ENCODE assay signal across 1 cellular context in the genomic region with DNA sequence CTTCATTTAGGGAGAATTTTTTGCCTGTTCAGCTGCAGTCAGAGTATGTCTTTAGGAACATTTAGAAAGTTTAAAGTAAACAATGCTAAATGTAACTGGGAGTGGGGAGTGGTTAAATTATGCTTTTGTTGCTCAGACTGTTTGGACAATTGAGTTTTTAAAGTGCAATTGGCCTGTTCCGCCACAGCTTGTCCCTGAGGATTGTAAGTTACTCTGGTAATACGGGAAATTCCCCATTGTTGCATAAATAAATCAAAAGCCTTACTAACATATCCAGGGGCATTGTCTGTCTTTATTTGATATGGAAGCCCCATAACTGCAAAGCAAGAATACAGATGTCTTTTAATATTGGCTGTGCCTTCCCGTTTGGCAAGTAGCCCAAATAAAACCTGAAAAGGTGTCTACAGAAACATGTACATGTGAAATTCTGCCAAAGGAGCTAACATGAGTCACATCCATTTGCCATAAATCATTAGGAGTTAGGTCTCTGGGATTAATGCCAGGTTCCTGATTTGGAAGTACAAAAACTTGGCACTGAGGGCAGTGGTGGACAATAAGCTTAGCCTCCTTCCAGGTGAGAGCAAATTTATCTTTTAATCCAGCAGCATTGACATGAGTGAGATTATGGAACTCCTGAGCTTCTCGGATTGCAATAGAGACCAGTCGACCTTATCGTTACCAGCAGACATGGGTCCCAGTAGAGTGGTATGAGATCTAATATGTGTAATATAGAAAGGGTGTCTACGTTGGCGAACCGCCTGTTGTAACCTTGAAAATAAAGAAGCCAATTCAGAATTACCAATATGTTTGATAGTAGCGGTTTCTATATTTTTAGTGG.
TF ChIP-seq lines count a peak whose summit lies in the region.

No MANE protein-coding gene starts in this region.

TF ChIP-seq in K562, 482 proteins besides CTCF, POLR2A, EP300 and RAD21:
- peak; percentile 24 for TF ChIP-seq MEIS2 (IDR thresholded peaks at IDR 0.05; ENCODE audit: partially characterized antibody)
- 0 out of 2 replicates have a peak, but pooled peaks have one; percentile 23 for TF ChIP-seq NFIC (IDR thresholded peaks at IDR 0.05)
